In the genomic region with DNA sequence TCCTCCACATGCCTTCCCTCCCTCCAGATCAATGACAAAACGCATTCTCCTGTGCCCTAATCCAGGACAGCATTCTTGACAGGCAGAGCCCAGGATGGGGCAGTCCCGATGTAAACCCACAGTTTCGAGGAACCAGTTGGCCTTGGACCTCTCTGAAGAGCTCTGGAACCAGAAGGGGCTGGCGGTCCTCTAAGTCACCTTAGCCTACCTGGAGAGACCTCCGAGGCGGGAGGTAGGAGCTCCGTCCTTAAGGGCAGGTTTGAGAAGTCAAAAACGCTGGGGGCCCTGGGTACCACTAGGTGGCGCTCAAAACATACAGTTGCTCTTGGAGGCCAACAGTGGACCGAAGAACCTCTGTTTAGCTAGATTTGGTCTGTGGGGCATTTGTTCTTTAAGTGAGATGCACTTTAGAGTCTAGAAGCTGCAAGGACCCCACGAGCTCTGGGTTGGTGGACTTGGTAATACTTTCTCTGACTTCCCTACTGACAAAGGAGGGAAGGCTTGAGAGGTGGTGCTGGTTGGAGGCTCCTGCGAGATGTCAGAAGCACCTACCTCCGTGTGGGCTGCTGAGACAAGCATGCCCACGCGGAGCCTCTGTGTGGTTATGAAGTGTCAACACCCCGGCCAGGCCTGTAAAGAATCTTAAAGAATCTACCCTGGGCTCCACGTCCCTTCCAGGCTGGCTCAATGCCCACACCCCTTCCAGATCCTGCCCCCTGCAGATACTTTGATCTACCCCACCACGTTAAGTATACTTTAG, we compare ENCODE assay signal across 8 cellular contexts.
DNase-seq lines count a peak whose midpoint lies in the region; ATAC-seq and TF ChIP-seq lines count a peak whose summit lies in the region.

No MANE protein-coding gene starts in this region.

- H3K27me3 ChIP-seq in neutrophil, result no peaks in the 10 kb centered on the region

- H3K36me3 ChIP-seq in neutrophil, result no peaks in the 10 kb centered on the region

- H3K9me3 ChIP-seq in neutrophil, result no peaks in the 10 kb centered on the region

- ATAC-seq in GM18505 (IDR thresholded peaks at IDR 0.05; ENCODE audit: unreplicated experiment), result peak; percentile 59

- no peak for TF ChIP-seq POLR2A in GM18505 (IDR thresholded peaks at IDR 0.05; ENCODE audit: borderline replicate concordance, extremely low read depth, insufficient read depth, insufficient read length)

- no peak overlapping the region for H3K4me3 ChIP-seq in fibroblast of villous mesenchyme (ENCODE audit: low read depth, low read length)
- H3K4me3 ChIP-seq in neutrophil (ENCODE audit: low read depth in 1 of 2, low read length in 1 of 2), result no peak overlapping the region

- peak; percentile 88 for TF ChIP-seq CTCF in LNCAP (IDR thresholded peaks at IDR 0.05)
- TF ChIP-seq CTCF in fibroblast of villous mesenchyme (IDR thresholded peaks at IDR 0.05; ENCODE audit: insufficient read depth, low read depth, low read length), result peak; percentile 99
- peak; percentile 88 for TF ChIP-seq CTCF in neutrophil (IDR thresholded peaks at IDR 0.05)

- peaks cover 7 to 9% of the 10 kb centered on the region in 2 experiments for H3K4me1 ChIP-seq in neutrophil (ENCODE audit: control insufficient read depth in 1 of 2, insufficient read depth in 1 of 2, low read depth in 1 of 2, low read length in 1 of 2)

- H3K27ac ChIP-seq in neutrophil, result no peak overlapping the region

- peak; percentile 57 for DNase-seq in 8988T
- peak; percentile 70 for DNase-seq in RPMI7951 (ENCODE audit: low read depth)
- peak; percentile 68 to 70 for DNase-seq in activated T-helper 1 cell treated with anti-CD3 and anti-CD28 coated beads, Interleukin-2, amount 50 U/mL, for 16 hours (ENCODE audit: low read depth in 1 of 2, low spot score in 1 of 2)
- DNase-seq in fibroblast of villous mesenchyme (ENCODE audit: low read depth), result peak; percentile 82
- DNase-seq in stromal cell of bone marrow (ENCODE audit: low read depth), result peak; percentile 64
